ENCODE assay signal across 15 cellular contexts in genomic region chr11:77854838-77855237, GRCh38.
"Had no signal": no experiment of that assay in that cellular context is flagged by ENCODE, and none has a peak within 500 bp of the region (broad histone marks: within the 10 kb centered on the region; RNA-seq: fewer than 3 reads in every experiment).

No MANE protein-coding gene starts in this region.

- H3K4me3 Mint-ChIP-seq: dendritic cell treated with granulocyte-macrophage colony-stimulating factor and Interleukin-4, amounts not matched to agents 40 ng/mL and 50 ng/mL, for 4 days; effector memory CD8-positive, alpha-beta T cell; natural killer cell; neural crest cell had no signal

- H3K4me1 Mint-ChIP-seq: neural crest cell had no signal

- ATAC-seq: effector memory CD8-positive, alpha-beta T cell; foreskin keratinocyte; mucosa of descending colon; natural killer cell; upper lobe of right lung had no signal

- DNase-seq: effector memory CD8-positive, alpha-beta T cell; foreskin keratinocyte; kidney glomerular epithelial cell; mucosa of descending colon; natural killer cell; posterior cingulate gyrus; small intestine; stimulated activated CD4-positive, alpha-beta T cell treated with anti-CD3 and anti-CD28 coated beads, Interleukin-12 subunit alpha, Interleukin-12 subunit beta, amount 100 ng/mL, for 4 hours; stimulated activated naive CD4-positive, alpha-beta T cell; thyroid gland; upper lobe of right lung had no signal

- H3K9me3 ChIP-seq: thyroid gland, upper lobe of right lung had no signal

- H3K27ac Mint-ChIP-seq: dendritic cell treated with granulocyte-macrophage colony-stimulating factor and Interleukin-4, amounts not matched to agents 40 ng/mL and 50 ng/mL, for 4 days; natural killer cell had no signal

- H3K27me3 ChIP-seq: foreskin keratinocyte, suprapubic skin, thyroid gland, upper lobe of right lung, vagina had no signal

- H3K27me3 Mint-ChIP-seq: dendritic cell treated with granulocyte-macrophage colony-stimulating factor and Interleukin-4, amounts not matched to agents 40 ng/mL and 50 ng/mL, for 4 days; effector memory CD8-positive, alpha-beta T cell had no signal

- H3K4me1 ChIP-seq: foreskin keratinocyte, suprapubic skin, thyroid gland, upper lobe of right lung, vagina had no signal

- H3K27ac ChIP-seq: foreskin keratinocyte, suprapubic skin, thyroid gland, upper lobe of right lung, vagina had no signal

- H3K9me3 Mint-ChIP-seq: effector memory CD8-positive, alpha-beta T cell; natural killer cell had no signal

- H3K4me3 ChIP-seq: mucosa of descending colon, suprapubic skin, thyroid gland, upper lobe of right lung, vagina had no signal
